Comparison of ENCODE assay signal across 25 cellular contexts in genomic region chr12:74922117-74922516, GRCh38.
"Had no signal": no experiment of that assay in that cellular context is flagged by ENCODE, and none has a peak within 500 bp of the region (broad histone marks: within the 10 kb centered on the region; RNA-seq: fewer than 3 reads in every experiment).

No MANE protein-coding gene starts in this region.

- H3K4me1 Mint-ChIP-seq: nephron; neural progenitor cell; stimulated activated naive B cell treated with anti-CD40 and anti-IgM and Interleukin-4, amounts not matched to agents 10 μg/mL and 1 μg/mL and 100 μg/mL, for 72 hours had no signal

- H3K27ac Mint-ChIP-seq: nephron; neural progenitor cell; stimulated activated naive B cell treated with anti-CD40 and anti-IgM and Interleukin-4, amounts not matched to agents 10 μg/mL and 1 μg/mL and 100 μg/mL, for 72 hours; stimulated activated naive CD8-positive, alpha-beta T cell treated with anti-CD3 and anti-CD28 coated beads, Interleukin-15, Interleukin-2, amounts not matched to agents 100 ng/mL and 50 ng/mL, for 24 hours had no signal

- H3K27me3 ChIP-seq: dorsolateral prefrontal cortex, left lung, neural progenitor cell, ovary, spleen, tibial nerve, upper lobe of left lung, uterus had no signal

- H3K4me3 ChIP-seq: dorsolateral prefrontal cortex, left lung, neural progenitor cell, ovary, psoas muscle, skin epidermis, spleen, thoracic aorta, tibial nerve, upper lobe of left lung, uterus had no signal

- H3K27me3 Mint-ChIP-seq: stimulated activated naive B cell treated with anti-CD40 and anti-IgM and Interleukin-4, amounts not matched to agents 10 μg/mL and 1 μg/mL and 100 μg/mL, for 72 hours; stimulated activated naive CD8-positive, alpha-beta T cell treated with anti-CD3 and anti-CD28 coated beads, Interleukin-15, Interleukin-2, amounts not matched to agents 100 ng/mL and 50 ng/mL, for 24 hours had no signal

- H3K36me3 ChIP-seq: left lung, neural progenitor cell, ovary, spleen, thoracic aorta, tibial nerve, upper lobe of left lung, uterus had no signal

- FAIRE-seq: colon, frontal cortex, kidney had no signal

- H3K4me2 ChIP-seq: neural progenitor cell had no signal

- H3K4me3 Mint-ChIP-seq: nephron; neural progenitor cell; stimulated activated naive B cell treated with anti-CD40 and anti-IgM and Interleukin-4, amounts not matched to agents 10 μg/mL and 1 μg/mL and 100 μg/mL, for 72 hours; stimulated activated naive CD8-positive, alpha-beta T cell treated with anti-CD3 and anti-CD28 coated beads, Interleukin-15, Interleukin-2, amounts not matched to agents 100 ng/mL and 50 ng/mL, for 24 hours had no signal

- H3K27ac ChIP-seq: dorsolateral prefrontal cortex, left lung, neural progenitor cell, ovary, psoas muscle, skin epidermis, spleen, thoracic aorta, tibial nerve, upper lobe of left lung, uterus had no signal

- DNase-seq: cerebellar nuclear complex; dorsolateral prefrontal cortex; effector CD4-positive, alpha-beta T cell; head of caudate nucleus; kidney; mammary epithelial cell; mesendoderm; nucleus accumbens; ovary; psoas muscle; right cardiac atrium; spleen; stimulated activated CD4-positive, alpha-beta T cell treated with anti-CD3 and anti-CD28 coated beads, Interleukin-4, amount 100 ng/mL, for 4 hours; stimulated activated naive B cell treated with anti-CD40 and anti-IgM and Interleukin-4, amounts not matched to agents 10 μg/mL and 1 μg/mL and 100 μg/mL, for 72 hours; upper lobe of left lung; uterus had no signal

- H3K4me1 ChIP-seq: left lung, neural progenitor cell, psoas muscle, spleen, tibial nerve, upper lobe of left lung, uterus had no signal

- H3K36me3 Mint-ChIP-seq: neural progenitor cell; stimulated activated naive B cell treated with anti-CD40 and anti-IgM and Interleukin-4, amounts not matched to agents 10 μg/mL and 1 μg/mL and 100 μg/mL, for 72 hours had no signal

- H3K9me3 ChIP-seq: ovary, thoracic aorta, uterus had no signal

- H2AFZ ChIP-seq: neural progenitor cell had no signal

- ATAC-seq: left lung, psoas muscle, right cardiac atrium had no signal

- H3K9ac ChIP-seq: neural progenitor cell had no signal
